In genomic region chr16:16148755-16149154, GRCh38 we compare ENCODE assay signal across 1 cellular context.
TF ChIP-seq lines count a peak whose summit lies in the region.

No MANE protein-coding gene starts in this region.

TF ChIP-seq in Ishikawa, 13 proteins besides CTCF, POLR2A, EP300 and RAD21:
- no peak for TF ChIP-seq YY1 (IDR thresholded peaks at IDR 0.05; ENCODE audit: low read depth)
- TF ChIP-seq EGR1 (IDR thresholded peaks at IDR 0.05): no peak
- no peak for TF ChIP-seq REST (IDR thresholded peaks at IDR 0.05; ENCODE audit: low read depth)
- peak; percentile 98 for TF ChIP-seq NFIC (IDR thresholded peaks at IDR 0.05)
- no peak for TF ChIP-seq TAF1 (IDR thresholded peaks at IDR 0.05; ENCODE audit: low read depth)
- TF ChIP-seq USF1 (IDR thresholded peaks at IDR 0.05): no peak
- peak; percentile 14; the same call in 1 of the 2 replicates for TF ChIP-seq FOXM1 (IDR thresholded peaks at IDR 0.05; ENCODE audit: borderline replicate concordance, low read depth)
- TF ChIP-seq ZBTB7A (IDR thresholded peaks at IDR 0.05; ENCODE audit: low read depth): no peak
- TF ChIP-seq TEAD4 (IDR thresholded peaks at IDR 0.05): peak; percentile 94
- 0 out of 2 replicates have a peak, but pooled peaks have one; percentile 37 for TF ChIP-seq MAX (IDR thresholded peaks at IDR 0.05)
- TF ChIP-seq TCF12 (IDR thresholded peaks at IDR 0.05; ENCODE audit: low read depth): peak; percentile 85
- TF ChIP-seq CREB1 (IDR thresholded peaks at IDR 0.05; ENCODE audit: low read depth): no peak
- 0 out of 2 replicates have a peak, but pooled peaks have one; percentile 28 for TF ChIP-seq CEBPB (IDR thresholded peaks at IDR 0.05)
